Comparison of ENCODE assay signal across 8 cellular contexts in the genomic region with DNA sequence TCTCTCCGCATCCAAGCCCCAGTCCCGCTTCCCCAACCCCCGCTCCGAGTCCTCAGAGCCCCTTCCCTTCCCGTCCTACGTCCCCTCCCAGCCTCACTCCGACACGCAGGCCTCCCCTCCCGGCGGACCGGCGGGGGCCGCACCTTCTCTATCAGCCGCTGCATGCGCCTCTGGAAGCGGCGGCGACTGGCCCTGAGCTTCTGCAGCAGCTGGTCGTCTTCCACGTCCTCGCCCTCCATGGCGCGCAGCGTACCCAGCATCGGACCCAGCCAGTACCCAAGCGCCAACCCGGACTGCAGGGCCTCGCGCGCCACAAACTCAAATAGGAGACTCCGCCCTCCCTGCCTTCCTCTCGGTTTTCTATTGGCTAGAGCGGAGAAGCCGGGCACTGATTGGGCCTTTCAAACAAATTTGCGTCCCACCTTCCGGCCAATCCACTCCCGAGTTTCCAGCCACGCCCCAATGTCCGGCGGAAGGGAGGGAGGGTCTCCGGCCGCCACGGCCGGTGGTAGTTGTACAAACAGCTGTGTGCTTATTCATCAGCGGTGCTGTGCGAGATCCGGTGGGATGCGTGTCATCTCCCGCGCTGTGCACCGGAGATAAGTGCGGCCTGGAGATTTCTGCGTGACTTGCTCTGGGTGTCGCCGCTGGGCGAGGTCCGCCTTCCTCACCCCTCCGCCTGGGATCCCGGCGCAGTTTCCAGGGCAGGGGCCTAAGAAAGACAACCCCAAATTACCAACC. TPM values are rescaled to one million over a fixed set of nuclear protein-coding genes. Genes with fewer than 3 reads are reported as not detected.
A peak's percentile ranks its signal among the peaks of the same experiment; 100 is the strongest.
DNase-seq lines count a peak whose midpoint lies in the region; ATAC-seq, FAIRE-seq and TF ChIP-seq lines count a peak whose summit lies in the region.

Gene HJURP (minus strand): TSS at position 295 of the 741 bp plus-strand sequence. CDS start 35 bp downstream, at position 260.

- TF ChIP-seq CTCF in kidney (IDR thresholded peaks at IDR 0.05; ENCODE audit: borderline replicate concordance, extremely low read depth, insufficient read depth), result no peak

- no peak within 1 kb of the TSS for H3K27ac ChIP-seq in kidney (ENCODE audit: low read depth in 2 of 2, low read length in 2 of 2)

- intact Hi-C loops in kidney (cut with DNase I), result no loop called here

- no peaks in the 10 kb centered on the region for H3K36me3 ChIP-seq in kidney (ENCODE audit: control insufficient read depth in 1 of 2, insufficient read depth in 2 of 2, low read length in 2 of 2)

- H3K9me3 ChIP-seq in kidney (ENCODE audit: control insufficient read depth in 1 of 2, low read length in 2 of 2), result no peaks in the 10 kb centered on the region

- no peaks in the 10 kb centered on the region for H3K4me1 ChIP-seq in kidney (ENCODE audit: control insufficient read depth in 1 of 2, insufficient read depth in 1 of 2, low read depth in 1 of 2, low read length in 2 of 2)

- H3K4me3 ChIP-seq in kidney (ENCODE audit: low read length in 2 of 2), result peak within 1 kb of the TSS; percentile 94 to 95

- ATAC-seq in HG03378 (IDR thresholded peaks at IDR 0.05; ENCODE audit: unreplicated experiment), result peak; percentile 95

- peak; percentile 98 for FAIRE-seq in kidney (lab: Jason Lieb, UNC)

- peak; percentile 92 for TF ChIP-seq POLR2A in GM19099 (IDR thresholded peaks at IDR 0.05; ENCODE audit: extremely low read depth, insufficient read length, low read depth)

- DNase-seq in AML-193 (lab: John Stamatoyannopoulos, UW), result peak; percentile 94 to 96
- peak; percentile 92 for DNase-seq in NCI-H446 treated with DMSO at 0.1 percent for 48 hours (lab: John Stamatoyannopoulos, UW)
- DNase-seq in activated CD4-positive, CD25-positive, alpha-beta regulatory T cell treated with anti-CD3 and anti-CD28 coated beads, Interleukin-2, amount 50 U/mL, for 16 hours (ENCODE audit: low read depth, low spot score), result peak; percentile 86
- DNase-seq in cerebellar cortex (ENCODE audit: low spot score), result peak; percentile 95
- peak; percentile 95 for DNase-seq in kidney
- DNase-seq in stimulated activated CD4-positive, alpha-beta T cell treated with anti-CD3 and anti-CD28 coated beads, Interleukin-15, amount 100 ng/mL, for 24 hours, result peak; percentile 95

- H3K9ac ChIP-seq in kidney (ENCODE audit: low read length in 2 of 2), result peak within 1 kb of the TSS; percentile 70 to 74

RNA-seq across cellular contexts. Expression of gene HJURP, which starts in this region (rescaled TPM):
- 0.94 TPM for total RNA-seq in kidney
- polyA plus RNA-seq in kidney (ENCODE audit: insufficient read depth, low read depth, low replicate concordance), result not detected

Comparison
In these comparisons a context has a peak if more than half of its experiments do, and no peak if none do; other contexts are left out.
1. Peak in DNase-seq, H3K4me3 ChIP-seq and H3K9ac ChIP-seq in kidney; RNA of the gene not detected or under 1 TPM.